In the genomic region with DNA sequence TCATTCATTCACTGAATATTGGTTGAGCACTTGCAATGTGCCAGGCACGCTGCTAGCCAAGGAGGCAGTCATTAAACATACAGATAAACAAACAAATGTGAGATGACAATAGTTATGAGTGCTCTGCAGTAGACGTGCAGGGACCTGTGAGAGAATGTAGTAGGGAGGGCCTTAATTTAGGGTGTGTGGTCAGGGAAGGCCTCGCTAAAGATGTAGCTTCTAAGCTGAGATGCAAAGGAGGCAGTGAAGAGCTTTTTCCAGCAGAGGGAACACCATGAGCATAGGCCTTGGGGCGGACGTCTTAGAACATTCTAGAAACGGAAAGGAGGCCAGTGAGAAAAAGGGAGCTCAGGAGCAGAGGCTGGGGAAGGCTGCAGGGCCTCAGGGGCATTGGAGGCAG, we compare ENCODE assay signal across 14 cellular contexts. TPM values are rescaled to one million over a fixed set of nuclear protein-coding genes. Genes with fewer than 3 reads are reported as not detected.
A peak's percentile ranks its signal among the peaks of the same experiment; 100 is the strongest.
DNase-seq lines count a peak whose midpoint lies in the region; ATAC-seq, FAIRE-seq and TF ChIP-seq lines count a peak whose summit lies in the region.
"Had no signal": no experiment of that assay in that cellular context is flagged by ENCODE, and none has a peak within 500 bp of the region (broad histone marks: within the 10 kb centered on the region; RNA-seq: fewer than 3 reads in every experiment).

No MANE protein-coding gene starts in this region.

- H3K27ac Mint-ChIP-seq in activated T-cell treated with anti-CD3 and anti-CD28 coated beads, Interleukin-2, amount 50 U/mL, for 24 hours = peak overlapping the region; percentile 92
- H3K27ac Mint-ChIP-seq in stimulated activated naive B cell treated with anti-CD40 and anti-IgM and Interleukin-4, amounts not matched to agents 10 μg/mL and 1 μg/mL and 100 μg/mL, for 72 hours = peak overlapping the region; percentile 98

- peaks cover 10% of the 10 kb centered on the region for H3K27me3 Mint-ChIP-seq in activated T-cell treated with anti-CD3 and anti-CD28 coated beads, Interleukin-2, amount 50 U/mL, for 24 hours
- H3K27me3 Mint-ChIP-seq in activated T-cell treated with anti-CD3 and anti-CD28 coated beads, Interleukin-2, amount 50 U/mL, for 4 hours (ENCODE audit: low read depth) = peaks cover 2% of the 10 kb centered on the region
- H3K27me3 Mint-ChIP-seq in stimulated activated naive B cell treated with anti-CD40 and anti-IgM and Interleukin-4, amounts not matched to agents 10 μg/mL and 1 μg/mL and 100 μg/mL, for 72 hours = no peaks in the 10 kb centered on the region

- no peak for ATAC-seq in activated T-cell treated with anti-CD3 and anti-CD28 coated beads, Interleukin-2, amount 50 U/mL, for 4 hours
- ATAC-seq in stimulated activated naive B cell treated with anti-CD40 and anti-IgM and Interleukin-4, amounts not matched to agents 10 μg/mL and 1 μg/mL and 100 μg/mL, for 72 hours (replicated peaks) = no peak
- ATAC-seq in body of pancreas = no peak
- ATAC-seq in sciatic nerve = no peak

- H3K9me2 ChIP-seq in OCI-LY1 (ENCODE audit: low read depth, low read length) = no peaks in the 10 kb centered on the region

- no peaks in the 10 kb centered on the region for H3K36me3 Mint-ChIP-seq in activated T-cell treated with anti-CD3 and anti-CD28 coated beads, Interleukin-2, amount 50 U/mL, for 24 hours (ENCODE audit: low read depth)
- H3K36me3 Mint-ChIP-seq in activated T-cell treated with anti-CD3 and anti-CD28 coated beads, Interleukin-2, amount 50 U/mL, for 4 hours (ENCODE audit: insufficient read depth) = peaks cover 5% of the 10 kb centered on the region
- peaks cover 12 to 25% of the 10 kb centered on the region in 2 donors for H3K36me3 Mint-ChIP-seq in stimulated activated naive B cell treated with anti-CD40 and anti-IgM and Interleukin-4, amounts not matched to agents 10 μg/mL and 1 μg/mL and 100 μg/mL, for 72 hours

- no peaks in the 10 kb centered on the region for H4K20me1 ChIP-seq in OCI-LY1 (ENCODE audit: insufficient read depth, low read length)

- peaks cover 40% of the 10 kb centered on the region for H3K4me1 Mint-ChIP-seq in activated T-cell treated with anti-CD3 and anti-CD28 coated beads, Interleukin-2, amount 50 U/mL, for 24 hours (ENCODE audit: low read depth)
- peaks cover 34% of the 10 kb centered on the region for H3K4me1 Mint-ChIP-seq in activated T-cell treated with anti-CD3 and anti-CD28 coated beads, Interleukin-2, amount 50 U/mL, for 4 hours (ENCODE audit: low read depth)
- peaks cover 68 to 91% of the 10 kb centered on the region in 2 donors for H3K4me1 Mint-ChIP-seq in stimulated activated naive B cell treated with anti-CD40 and anti-IgM and Interleukin-4, amounts not matched to agents 10 μg/mL and 1 μg/mL and 100 μg/mL, for 72 hours

- H3K27ac ChIP-seq in OCI-LY1 (ENCODE audit: low read depth, low read length, poor library complexity, severe bottlenecking) = peak overlapping the region; percentile 83
- H3K27ac ChIP-seq in body of pancreas = no peak overlapping the region
- H3K27ac ChIP-seq: thoracic aorta, WERI-Rb-1 had no signal

- no peaks in the 10 kb centered on the region for H3K27me3 ChIP-seq in OCI-LY1 (ENCODE audit: insufficient read depth, low read length)
- no peaks in the 10 kb centered on the region for H3K27me3 ChIP-seq in bronchial epithelial cell (ENCODE audit: control insufficient read depth, insufficient read depth, low read length)
- no peaks in the 10 kb centered on the region for H3K27me3 ChIP-seq in body of pancreas

- intact Hi-C loops in body of pancreas (cut with DNase I) = loop anchor here (5.0 to 10.0 kb wide), 2 partner anchors 195 to 313 kb away; a partner anchor contains a TSS
- intact Hi-C loops in sciatic nerve (cut with DNase I) = no loop called here

- 55 to 63% methylated on average over 6 of the region's 6 CpGs for WGBS in body of pancreas, 2 donors

- no peaks in the 10 kb centered on the region for H3K79me2 ChIP-seq in OCI-LY1 (ENCODE audit: insufficient read depth, low read length)

- H3K9me3 ChIP-seq in OCI-LY1 (ENCODE audit: low read length) = no peaks in the 10 kb centered on the region
- no peaks in the 10 kb centered on the region for H3K9me3 ChIP-seq in body of pancreas
- H3K9me3 ChIP-seq: thoracic aorta had no signal

- H3K36me3 ChIP-seq in OCI-LY1 (ENCODE audit: insufficient read depth, low read length) = no peaks in the 10 kb centered on the region
- no peaks in the 10 kb centered on the region for H3K36me3 ChIP-seq in bronchial epithelial cell (ENCODE audit: control insufficient read depth, insufficient read depth, low read length)
- no peaks in the 10 kb centered on the region for H3K36me3 ChIP-seq in body of pancreas (replicated peaks in 1 of 2; ENCODE audit: insufficient read depth in 1 of 2, low read depth in 2 of 2)
- H3K36me3 ChIP-seq: thoracic aorta, WERI-Rb-1 had no signal

- H3K4me3 Mint-ChIP-seq in activated T-cell treated with anti-CD3 and anti-CD28 coated beads, Interleukin-2, amount 50 U/mL, for 24 hours = no peak overlapping the region
- H3K4me3 Mint-ChIP-seq in activated T-cell treated with anti-CD3 and anti-CD28 coated beads, Interleukin-2, amount 50 U/mL, for 4 hours = no peak overlapping the region
- H3K4me3 Mint-ChIP-seq in stimulated activated naive B cell treated with anti-CD40 and anti-IgM and Interleukin-4, amounts not matched to agents 10 μg/mL and 1 μg/mL and 100 μg/mL, for 72 hours = peak overlapping the region; percentile 54 to 66

- H3K4me1 ChIP-seq in OCI-LY1 (ENCODE audit: insufficient read depth, low read length, severe bottlenecking) (peaks cover 46% of the 10 kb centered on the region), body of pancreas (no peaks in the 10 kb centered on the region)

- peak; percentile 95 for FAIRE-seq in bronchial epithelial cell (lab: Jason Lieb, UNC)
- FAIRE-seq: endometrium had no signal

- H3K4me2 ChIP-seq in OCI-LY1 (ENCODE audit: low read length) = no peak overlapping the region

- peaks cover 7% of the 10 kb centered on the region for H3F3A ChIP-seq in OCI-LY1 (ENCODE audit: insufficient read depth, low read length)

- no peak for DNase-seq in activated T-cell treated with anti-CD3 and anti-CD28 coated beads, Interleukin-2, amount 50 U/mL, for 24 hours
- no peak for DNase-seq in activated T-cell treated with anti-CD3 and anti-CD28 coated beads, Interleukin-2, amount 50 U/mL, for 4 hours
- peak; percentile 90 for DNase-seq in bronchial epithelial cell (ENCODE audit: low read depth)
- DNase-seq in stimulated activated naive B cell treated with anti-CD40 and anti-IgM and Interleukin-4, amounts not matched to agents 10 μg/mL and 1 μg/mL and 100 μg/mL, for 72 hours = no peak
- DNase-seq in NCI-H526 (lab: John Stamatoyannopoulos, UW) = no peak
- no peak for DNase-seq in body of pancreas
- no peak for DNase-seq in sciatic nerve (ENCODE audit: low spot score)
- DNase-seq: mesendoderm, NCI-H345 had no signal

- no peak overlapping the region for H2AFZ ChIP-seq in OCI-LY1 (ENCODE audit: low read length)

- H3K4me3 ChIP-seq in OCI-LY1 (ENCODE audit: low read depth, low read length, poor library complexity, severe bottlenecking) = no peak overlapping the region
- no peak overlapping the region for H3K4me3 ChIP-seq in bronchial epithelial cell (ENCODE audit: low read depth, low read length)
- H3K4me3 ChIP-seq in body of pancreas = no peak overlapping the region
- H3K4me3 ChIP-seq: thoracic aorta had no signal

- no peak overlapping the region; the same call in 1 of the 2 replicates for H3K9ac ChIP-seq in OCI-LY1 (ENCODE audit: low read length)

- TF ChIP-seq CTCF in OCI-LY1 (IDR thresholded peaks at IDR 0.05; ENCODE audit: low read length) = no peak; the same call in 1 of the 2 replicates
- TF ChIP-seq CTCF in bronchial epithelial cell (IDR thresholded peaks at IDR 0.05; ENCODE audit: insufficient read depth, low read length, severe bottlenecking) = peak; percentile 50
- TF ChIP-seq CTCF in body of pancreas (IDR thresholded peaks at IDR 0.05) = no peak

- no peaks in the 10 kb centered on the region for H3K9me3 Mint-ChIP-seq in activated T-cell treated with anti-CD3 and anti-CD28 coated beads, Interleukin-2, amount 50 U/mL, for 24 hours
- H3K9me3 Mint-ChIP-seq in activated T-cell treated with anti-CD3 and anti-CD28 coated beads, Interleukin-2, amount 50 U/mL, for 4 hours = no peaks in the 10 kb centered on the region
- H3K9me3 Mint-ChIP-seq in stimulated activated naive B cell treated with anti-CD40 and anti-IgM and Interleukin-4, amounts not matched to agents 10 μg/mL and 1 μg/mL and 100 μg/mL, for 72 hours = peaks cover 4% of the 10 kb centered on the region in 2 donors

- no peak for TF ChIP-seq POLR2A in body of pancreas (IDR thresholded peaks at IDR 0.05)

RNA-seq across cellular contexts. Expression of a gene that starts 0.8 kb away (rescaled TPM):
- total RNA-seq in activated T-cell treated with anti-CD3 and anti-CD28 coated beads, Interleukin-2, amount 50 U/mL, for 4 hours = 1 to 10 TPM; 1.2 to 2.3 (median 1.4) TPM
- total RNA-seq in bronchial epithelial cell (not detected in 2 replicates), body of pancreas (1 to 10 TPM; 5.9 to 6.0 TPM), sciatic nerve (30.4 TPM)

RNA-seq across cellular contexts. Expression of a gene that starts 43.2 kb away (rescaled TPM):
- not detected for total RNA-seq in activated T-cell treated with anti-CD3 and anti-CD28 coated beads, Interleukin-2, amount 50 U/mL, for 4 hours
- total RNA-seq in bronchial epithelial cell (not detected in 2 replicates), body of pancreas (not detected), sciatic nerve (not detected)
- total RNA-seq: Right ventricle myocardium superior, thoracic aorta had no signal

RNA-seq across cellular contexts. Expression of a gene that starts 53.4 kb away (rescaled TPM):
- 1 to 10 TPM; 1.3 to 2.7 (median 2.5) TPM for total RNA-seq in activated T-cell treated with anti-CD3 and anti-CD28 coated beads, Interleukin-2, amount 50 U/mL, for 4 hours
- total RNA-seq in bronchial epithelial cell (under 0.01 TPM in 1 of 2 replicates, not detected in the other), body of pancreas (1 to 10 TPM; 2.0 to 2.9 TPM), sciatic nerve (10.1 TPM)

Comparison
In these comparisons a context has a peak if more than half of its experiments do, and no peak if none do; other contexts are left out.
1. H3K4me3 Mint-ChIP-seq: peak in stimulated activated naive B cell treated with anti-CD40 and anti-IgM and Interleukin-4, amounts not matched to agents 10 μg/mL and 1 μg/mL and 100 μg/mL, for 72 hours (2 of 2); none in activated T-cell treated with anti-CD3 and anti-CD28 coated beads, Interleukin-2, amount 50 U/mL, for 24 hours (single experiment) and activated T-cell treated with anti-CD3 and anti-CD28 coated beads, Interleukin-2, amount 50 U/mL, for 4 hours (single experiment).